In genomic region chr2:87275974-87276629, GRCh38 we compare ENCODE assay signal across 6 cellular contexts.
DNase-seq lines count a peak whose midpoint lies in the region; ATAC-seq and TF ChIP-seq lines count a peak whose summit lies in the region.
"Not testable (repeated sequence)": the region's sequence is repeated elsewhere in the genome, so short reads cannot be mapped to it uniquely, and the experiment has no call there.

No MANE protein-coding gene starts in this region.

- peak overlapping the region; percentile 5 for H4K8ac ChIP-seq in mesenchymal stem cell (ENCODE audit: low read length)

- H3K27me3 Mint-ChIP-seq in activated CD4-positive, alpha-beta T cell treated with anti-CD3 and anti-CD28 coated beads, Interleukin-2, amount 10 ng/mL, durations not matched to agents 7 days and 5 days = not testable (repeated sequence)

- H2BK120ac ChIP-seq in mesenchymal stem cell (ENCODE audit: low read depth, low read length) = not testable (repeated sequence)

- POLR2A ChIA-PET in activated CD4-positive, alpha-beta T cell treated with anti-CD3 and anti-CD28 coated beads, Interleukin-2, amount 10 ng/mL, durations not matched to agents 7 days and 5 days (lab: Charles Lee) = not testable (repeated sequence)

- in situ Hi-C loops in gastrocnemius medialis (cut with MboI; ENCODE audit: low sequenced_read_pairs in 4 of 4) = not testable (repeated sequence)

- DNase-seq in activated CD4-positive, alpha-beta T cell treated with anti-CD3 and anti-CD28 coated beads, Interleukin-2, amount 10 ng/mL, durations not matched to agents 7 days and 5 days; heart left ventricle; mesenchymal stem cell; gastrocnemius medialis: not testable (repeated sequence)
- peak; percentile 58 for DNase-seq in left lobe of liver (ENCODE audit: low spot score)

- not testable (repeated sequence) for H2AFZ ChIP-seq in mesenchymal stem cell (ENCODE audit: low read depth, low read length)

- H2BK12ac ChIP-seq in mesenchymal stem cell (ENCODE audit: low read length in 2 of 2) = not testable (repeated sequence)

- not testable (repeated sequence) for H3K4me1 Mint-ChIP-seq in activated CD4-positive, alpha-beta T cell treated with anti-CD3 and anti-CD28 coated beads, Interleukin-2, amount 10 ng/mL, durations not matched to agents 7 days and 5 days

- intact Hi-C loops in heart left ventricle (cut with DNase I); gastrocnemius medialis (cut with DNase I; ENCODE audit: low total_unique reads): not testable (repeated sequence)

- H3K14ac ChIP-seq in mesenchymal stem cell (ENCODE audit: low read length in 2 of 2) = peak overlapping the region in 1 of 2 experiments; percentile 7

- peak overlapping the region in 1 of 2 experiments; percentile 28 for H3K18ac ChIP-seq in mesenchymal stem cell (ENCODE audit: low read depth in 1 of 2, low read length in 2 of 2)

- not testable (repeated sequence) for H3K4me3 ChIP-seq in heart left ventricle; mesenchymal stem cell (ENCODE audit: insufficient read depth in 1 of 2, low read depth in 1 of 2, low read length in 2 of 2); gastrocnemius medialis

- H3K36me3 Mint-ChIP-seq in activated CD4-positive, alpha-beta T cell treated with anti-CD3 and anti-CD28 coated beads, Interleukin-2, amount 10 ng/mL, durations not matched to agents 7 days and 5 days (ENCODE audit: low read depth) = not testable (repeated sequence)

- H3K4me2 ChIP-seq in mesenchymal stem cell (ENCODE audit: low read length, poor library complexity, severe bottlenecking) = not testable (repeated sequence)

- H3K9me3 ChIP-seq in heart left ventricle; mesenchymal stem cell (ENCODE audit: control insufficient read depth, low read length); gastrocnemius medialis: not testable (repeated sequence)

- not testable (repeated sequence) for H3K23ac ChIP-seq in mesenchymal stem cell (ENCODE audit: low read length in 2 of 2)

- not testable (repeated sequence) for TF ChIP-seq CTCF in heart left ventricle (IDR thresholded peaks at IDR 0.05); gastrocnemius medialis (IDR thresholded peaks at IDR 0.05 in 4 of 5, conservative IDR thresholded peaks at IDR 0.05 in 1 of 5)

- TF ChIP-seq POLR2A in heart left ventricle (IDR thresholded peaks at IDR 0.05); gastrocnemius medialis (IDR thresholded peaks at IDR 0.05): not testable (repeated sequence)

- H3K4me3 Mint-ChIP-seq in activated CD4-positive, alpha-beta T cell treated with anti-CD3 and anti-CD28 coated beads, Interleukin-2, amount 10 ng/mL, durations not matched to agents 7 days and 5 days = not testable (repeated sequence)

- not testable (repeated sequence) for H2BK5ac ChIP-seq in mesenchymal stem cell (ENCODE audit: low read depth, low read length, poor library complexity, severe bottlenecking)

- H3K27ac ChIP-seq in heart left ventricle; mesenchymal stem cell (ENCODE audit: low read length, poor library complexity, severe bottlenecking); gastrocnemius medialis: not testable (repeated sequence)

- peak overlapping the region; percentile 19 for H3K27ac Mint-ChIP-seq in activated CD4-positive, alpha-beta T cell treated with anti-CD3 and anti-CD28 coated beads, Interleukin-2, amount 10 ng/mL, durations not matched to agents 7 days and 5 days

- not testable (repeated sequence) for H3K36me3 ChIP-seq in heart left ventricle; mesenchymal stem cell (ENCODE audit: control insufficient read depth in 1 of 2, insufficient read depth in 2 of 2, low read depth in 1 of 2, low read length in 2 of 2); gastrocnemius medialis

- ATAC-seq in esophagus mucosa (peak; percentile 18), heart left ventricle (peak; percentile 64 to 96 (median 85)), left lobe of liver (peak; percentile 93), gastrocnemius medialis (peak; percentile 61 to 74)

- not testable (repeated sequence) for H2AK5ac ChIP-seq in mesenchymal stem cell (ENCODE audit: low read length, severe bottlenecking)

- not testable (repeated sequence) for H3K4me1 ChIP-seq in heart left ventricle; mesenchymal stem cell (ENCODE audit: control insufficient read depth, insufficient read depth, low read depth, low read length); gastrocnemius medialis

- CTCF ChIA-PET in activated CD4-positive, alpha-beta T cell treated with anti-CD3 and anti-CD28 coated beads, Interleukin-2, amount 10 ng/mL, durations not matched to agents 7 days and 5 days (lab: Charles Lee) = not testable (repeated sequence)

- not testable (repeated sequence) for H3K4ac ChIP-seq in mesenchymal stem cell (ENCODE audit: low read depth in 1 of 2, low read length in 2 of 2)

- not testable (repeated sequence) for H3K79me1 ChIP-seq in mesenchymal stem cell (replicated peaks; ENCODE audit: low read length, poor library complexity, severe bottlenecking)

- 58 to 74% (median 63%) methylated on average over 2 to 5 of the region's 5 CpGs for WGBS in heart left ventricle, 4 donors
- WGBS in mesenchymal stem cell = no CpG with 5 or more reads among the region's 5 CpGs

- not testable (repeated sequence) for H3K27me3 ChIP-seq in heart left ventricle; mesenchymal stem cell (ENCODE audit: control insufficient read depth in 1 of 2, insufficient read depth in 1 of 2, low read length in 2 of 2); gastrocnemius medialis

- not testable (repeated sequence) for H3K9ac ChIP-seq in mesenchymal stem cell (ENCODE audit: low read length)

- not testable (repeated sequence) for H4K91ac ChIP-seq in mesenchymal stem cell (ENCODE audit: low read length)

- not testable (repeated sequence) for H2BK15ac ChIP-seq in mesenchymal stem cell (ENCODE audit: low read depth, poor library complexity, severe bottlenecking)

- H3K9me3 Mint-ChIP-seq in activated CD4-positive, alpha-beta T cell treated with anti-CD3 and anti-CD28 coated beads, Interleukin-2, amount 10 ng/mL, durations not matched to agents 7 days and 5 days = not testable (repeated sequence)

Comparison
In these comparisons a context has a peak if more than half of its experiments do, and no peak if none do; other contexts are left out.
1. ATAC-seq: peak in every context shown above with its lines; median percentile 93 in left lobe of liver; 85 in heart left ventricle; 68 in gastrocnemius medialis; 18 in esophagus mucosa.